ENCODE assay signal across 10 cellular contexts in the genomic region with DNA sequence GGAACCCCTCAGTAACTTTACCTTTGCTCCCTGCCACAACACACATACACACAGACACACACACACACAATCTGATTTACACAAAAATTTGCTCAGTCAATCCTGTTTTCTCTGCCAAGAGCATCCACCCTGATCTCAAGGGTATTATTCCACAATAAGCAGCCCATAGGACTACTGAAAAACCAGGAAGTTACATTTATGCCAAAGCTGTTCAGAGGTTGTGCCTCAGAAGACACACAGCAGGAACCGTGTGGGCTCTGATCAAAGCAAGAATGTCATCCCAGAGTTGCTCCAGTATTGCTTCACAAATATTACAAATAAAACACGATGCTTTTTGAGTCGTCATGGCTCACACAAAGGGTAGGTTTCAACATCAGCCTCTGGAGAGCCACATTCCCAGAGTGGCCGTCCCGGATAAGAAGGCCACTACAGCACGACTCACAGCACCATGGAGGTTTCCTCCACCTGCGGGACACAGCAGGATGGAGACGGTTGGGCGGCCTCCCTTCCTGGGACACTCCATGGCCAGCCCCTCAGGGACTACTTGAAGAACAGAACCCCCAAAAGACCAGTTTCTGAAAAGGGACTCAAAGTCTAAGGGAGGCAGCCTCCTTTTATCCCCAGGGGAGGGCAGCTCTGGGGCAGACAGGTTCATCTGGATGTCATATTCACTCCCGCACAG. TPM values are rescaled to one million over a fixed set of nuclear protein-coding genes. Genes with fewer than 3 reads are reported as not detected.
A peak's percentile ranks its signal among the peaks of the same experiment; 100 is the strongest.
DNase-seq lines count a peak whose midpoint lies in the region; ATAC-seq, FAIRE-seq and TF ChIP-seq lines count a peak whose summit lies in the region.
"Had no signal": no experiment of that assay in that cellular context is flagged by ENCODE, and none has a peak within 500 bp of the region (broad histone marks: within the 10 kb centered on the region; RNA-seq: fewer than 3 reads in every experiment).

No MANE protein-coding gene starts in this region.

- TF ChIP-seq EP300 in GM12878 (IDR thresholded peaks at IDR 0.05; ENCODE audit: borderline replicate concordance in 1 of 2, control insufficient read depth in 1 of 2, low read depth in 2 of 2, low read length in 2 of 2) = no peak

- TF ChIP-seq RAD21 in GM12878 (IDR thresholded peaks at IDR 0.05; ENCODE audit: insufficient read depth, low read depth, low read length) = no peak

- RAD21 ChIA-PET in GM12878 (lab: Charles Lee; ENCODE audit: unreplicated experiment) = no interaction called here

- peak overlapping the region; percentile 96 for H3K9ac ChIP-seq in GM12878 (ENCODE audit: control insufficient read depth, insufficient read depth, low read length)

- SMC1A ChIA-PET in GM12878 (lab: Charles Lee; ENCODE audit: uncharacterized antibody, unreplicated experiment) = interaction anchor here (1.0 to 2.5 kb wide), 3 partner anchors 12 to 15 kb away, joined by 3 to 11 read pairs (median 5); no protein-coding TSS in a partner anchor

- peaks cover 4% of the 10 kb centered on the region for H3K27me3 Mint-ChIP-seq in activated T-helper 2 cell treated with anti-CD3 and anti-CD28 coated beads, Interferon-gamma antibody, Interleukin-2, Interleukin-4, amounts not matched to agents 10 μg/mL and 5 μg/mL and 100 μg/mL, durations not matched to agents 14 hours and 24 hours and 36 hours (ENCODE audit: low read depth)

- ATAC-seq in GM12878 = no peak; the same call in 2 of the 3 replicates
- ATAC-seq in left lung = peak; percentile 30

- FAIRE-seq in GM12878 (lab: Jason Lieb, UNC) = no peak

- POLR2A ChIA-PET in GM12878 (lab: Charles Lee) = no interaction called here

- H3K4me3 ChIP-seq in GM12878 = peak overlapping the region; percentile 83
- H3K4me3 ChIP-seq in left lung = peak overlapping the region in 1 of 2 donors; percentile 67

- H3K4me1 ChIP-seq in GM12878 (ENCODE audit: control insufficient read depth, insufficient read depth, low read length) (peaks cover 18% of the 10 kb centered on the region), left lung (peaks cover 7 to 22% of the 10 kb centered on the region in 2 donors)

- in situ Hi-C loops in GM12878 (cut with MboI) = no loop called here

- no peaks in the 10 kb centered on the region for H3K27me3 ChIP-seq in GM12878 (replicated peaks in 1 of 2; ENCODE audit: control insufficient read depth in 2 of 2, insufficient read depth in 2 of 2, low read length in 1 of 2)
- peaks cover 0 to 13% of the 10 kb centered on the region in 2 donors for H3K27me3 ChIP-seq in left lung

- TF ChIP-seq CTCF in GM12878 (IDR thresholded peaks at IDR 0.05 in 2 of 3, conservative IDR thresholded peaks at IDR 0.05 in 1 of 3; ENCODE audit: control insufficient read depth in 2 of 3, extremely low read depth in 1 of 3, insufficient read depth in 1 of 3, low read depth in 3 of 3, low read length in 3 of 3) = no peak
- TF ChIP-seq CTCF in left lung (IDR thresholded peaks at IDR 0.05) = no peak

- intact Hi-C loops in GM12878 (cut with micrococcal nuclease; ENCODE audit: unreplicated experiment) (no loop called here), left lung (cut with DNase I) (no loop called here)
- intact Hi-C loops in activated T-helper 2 cell treated with anti-CD3 and anti-CD28 coated beads, Interferon-gamma antibody, Interleukin-2, Interleukin-4, amounts not matched to agents 10 μg/mL and 5 μg/mL and 100 μg/mL, durations not matched to agents 14 hours and 24 hours and 36 hours (cut with micrococcal nuclease) = no loop called here

- H3K27ac ChIP-seq in GM12878 (ENCODE audit: control insufficient read depth, insufficient read depth) = no peak overlapping the region
- H3K27ac ChIP-seq in left lung = peak overlapping the region in 1 of 2 donors; percentile 38

- TF ChIP-seq POLR2A in GM12878 (IDR thresholded peaks at IDR 0.05; ENCODE audit: low read depth, low read length) = no peak

- no TSS peak for BruUV-seq in GM12878 (replicated peaks; lab: Mats Ljungman, UMichigan)

- CTCF ChIA-PET in GM12878 (lab: Yijun Ruan, JAX) = interaction anchor here (0.9 to 4.0 kb wide), 3 partner anchors 14 to 22 kb away, joined by 3 to 42 read pairs (median 4); a partner anchor contains a TSS

- peak overlapping the region; percentile 97 for H3K4me2 ChIP-seq in GM12878 (ENCODE audit: control insufficient read depth, insufficient read depth)

- H3K9me3 ChIP-seq in GM12878 (replicated peaks; ENCODE audit: control insufficient read depth, insufficient read depth, low read length) (no peaks in the 10 kb centered on the region), left lung (no peaks in the 10 kb centered on the region)

- H3K4me1 Mint-ChIP-seq in activated T-helper 2 cell treated with anti-CD3 and anti-CD28 coated beads, Interferon-gamma antibody, Interleukin-2, Interleukin-4, amounts not matched to agents 10 μg/mL and 5 μg/mL and 100 μg/mL, durations not matched to agents 14 hours and 24 hours and 36 hours (ENCODE audit: low read depth) = peaks cover 16% of the 10 kb centered on the region

- H3K9me3 Mint-ChIP-seq in activated T-helper 2 cell treated with anti-CD3 and anti-CD28 coated beads, Interferon-gamma antibody, Interleukin-2, Interleukin-4, amounts not matched to agents 10 μg/mL and 5 μg/mL and 100 μg/mL, durations not matched to agents 14 hours and 24 hours and 36 hours = no peaks in the 10 kb centered on the region

- H3K36me3 ChIP-seq in GM12878 (ENCODE audit: control insufficient read depth in 2 of 2, insufficient read depth in 2 of 2, low read length in 1 of 2) (no peaks in the 10 kb centered on the region; a peak in 1 of 4 replicates), left lung (no peaks in the 10 kb centered on the region)

- H3K79me2 ChIP-seq in GM12878 (ENCODE audit: control insufficient read depth, insufficient read depth, low read length) = peaks cover 29% of the 10 kb centered on the region

- H4K20me1 ChIP-seq in GM12878 (ENCODE audit: control insufficient read depth, insufficient read depth) = no peaks in the 10 kb centered on the region

- no peak overlapping the region for H3K27ac Mint-ChIP-seq in activated T-helper 2 cell treated with anti-CD3 and anti-CD28 coated beads, Interferon-gamma antibody, Interleukin-2, Interleukin-4, amounts not matched to agents 10 μg/mL and 5 μg/mL and 100 μg/mL, durations not matched to agents 14 hours and 24 hours and 36 hours

- DNase-seq in A172 (ENCODE audit: low spot score) (peak; percentile 31), HCEC 1CT (peak; percentile 54), GM12878 (ENCODE audit: low read depth, low spot score) (no peak), left lung (no peak), NCI-H2171 treated with DMSO at 0.1 percent for 48 hours (lab: John Stamatoyannopoulos, UW) (no peak), UCSD-AML1 (lab: John Stamatoyannopoulos, UW; ENCODE audit: unreplicated experiment) (no peak), cerebellum (ENCODE audit: low spot score) (no peak)
- DNase-seq in activated T-helper 2 cell treated with anti-CD3 and anti-CD28 coated beads, Interferon-gamma antibody, Interleukin-2, Interleukin-4, amounts not matched to agents 10 μg/mL and 5 μg/mL and 100 μg/mL, durations not matched to agents 14 hours and 24 hours and 36 hours (ENCODE audit: low spot score) = no peak
- DNase-seq: COR-L47, NCI-H2029 treated with DMSO at 0.1 percent for 48 hours had no signal

- no peak overlapping the region for H2AFZ ChIP-seq in GM12878 (ENCODE audit: control insufficient read depth, low read depth, low read length)

- no peak overlapping the region for H3K4me3 Mint-ChIP-seq in activated T-helper 2 cell treated with anti-CD3 and anti-CD28 coated beads, Interferon-gamma antibody, Interleukin-2, Interleukin-4, amounts not matched to agents 10 μg/mL and 5 μg/mL and 100 μg/mL, durations not matched to agents 14 hours and 24 hours and 36 hours (ENCODE audit: low read depth)

- WGBS in GM12878 (ENCODE audit: insufficient coverage, insufficient replicate concordance, low lambda C conversion rate, missing lambda C conversion rate) = 93% methylated on average over 10 of the region's 10 CpGs

- peaks cover 9% of the 10 kb centered on the region for H3K36me3 Mint-ChIP-seq in activated T-helper 2 cell treated with anti-CD3 and anti-CD28 coated beads, Interferon-gamma antibody, Interleukin-2, Interleukin-4, amounts not matched to agents 10 μg/mL and 5 μg/mL and 100 μg/mL, durations not matched to agents 14 hours and 24 hours and 36 hours (ENCODE audit: low read depth)

RNA-seq across cellular contexts. Expression of a gene that starts 1.6 kb away (rescaled TPM):
- total RNA-seq in A172 (2014; rRNA removed; shearing (Covaris generic)) = 15.3 and 16.3 TPM in 2 replicates
- 10.6 and 10.7 TPM in 2 replicates for total RNA-seq in GM12878 (2013; cell fraction: nucleolus; rRNA removed)
- total RNA-seq in GM12878 (2014; rRNA removed) (13.7 and 14.6 TPM in 2 replicates), GM12878 (2014; rRNA removed; fragmentation: Illumina TruSeq; extraction: Trizol) (12.1 and 12.6 TPM in 2 replicates), GM12878 (2021) (20.4 and 20.5 TPM in 2 replicates), left lung (10 to 100 TPM; 16.1 to 17.5 TPM), cerebellum (1.4 TPM)
- 6.9 TPM for polyA plus RNA-seq in GM12878 (2011; ENCODE audit: low read depth)
- polyA plus RNA-seq in GM12878 (2011; rRNA removed) (11.7 and 17.5 TPM in 2 replicates), GM12878 (2014; fragmentation: Illumina TruSeq; extraction: Trizol) (5.7 and 12.2 TPM in 2 replicates), GM12878 (2014; fragmentation: Nextera tagmentation; extraction: Ambion mirVana) (1 to 10 TPM; 4.5 to 8.0 TPM), GM12878 (2014; rRNA removed) (20.3 and 24.5 TPM in 2 replicates), GM12878 (2016; fragmentation: Nextera tagmentation; extraction: Ambion mirVana) (10 to 100 TPM; 26.8 to 30.8 TPM)
- polyA plus RNA-seq in GM12878 (2011; cell fraction: cytosol; rRNA removed) = 22.9 and 28.1 TPM in 2 replicates
- polyA plus RNA-seq in GM12878 (2011; cell fraction: nucleus; rRNA removed) = 16.8 and 18.6 TPM in 2 replicates
- polyA plus RNA-seq in GM12878 (2012) = 13.4 and 14.1 TPM in 2 replicates
- 10.3 and 17.0 TPM in 2 replicates for polyA minus RNA-seq in GM12878 (2011; rRNA and poly(A)+ RNA removed)
- polyA minus RNA-seq in GM12878 (2011; cell fraction: cytosol; rRNA and poly(A)+ RNA removed) = 5.7 and 10.8 TPM in 2 replicates
- polyA minus RNA-seq in GM12878 (2011; cell fraction: nucleus; rRNA and poly(A)+ RNA removed) = 4.4 and 7.7 TPM in 2 replicates
- total RNA-seq in activated T-helper 2 cell treated with anti-CD3 and anti-CD28 coated beads, Interferon-gamma antibody, Interleukin-2, Interleukin-4, amounts not matched to agents 10 μg/mL and 5 μg/mL and 100 μg/mL, durations not matched to agents 14 hours and 24 hours and 36 hours = 9.5 and 11.6 TPM in 2 replicates

RNA-seq across cellular contexts. Expression of a gene that starts 15.5 kb away (rescaled TPM):
- total RNA-seq in A172 (2014; rRNA removed; shearing (Covaris generic)) = 16.8 and 19.1 TPM in 2 replicates
- total RNA-seq in GM12878 (2013; cell fraction: nucleolus; rRNA removed) = 14.2 and 15.7 TPM in 2 replicates
- total RNA-seq in GM12878 (2014; rRNA removed) (18.9 and 19.4 TPM in 2 replicates), GM12878 (2014; rRNA removed; fragmentation: Illumina TruSeq; extraction: Trizol) (8.1 and 8.7 TPM in 2 replicates), GM12878 (2021) (20.0 and 21.4 TPM in 2 replicates), left lung (10 to 100 TPM; 11.3 to 14.5 TPM), cerebellum (8.5 TPM)
- polyA plus RNA-seq in GM12878 (2011; ENCODE audit: low read depth) = 5.0 TPM
- polyA plus RNA-seq in GM12878 (2011; rRNA removed) (3.5 and 5.6 TPM in 2 replicates), GM12878 (2014; fragmentation: Illumina TruSeq; extraction: Trizol) (4.7 and 8.6 TPM in 2 replicates), GM12878 (2014; fragmentation: Nextera tagmentation; extraction: Ambion mirVana) (1 to 10 TPM; 1.9 to 4.5 TPM), GM12878 (2014; rRNA removed) (16.7 and 17.4 TPM in 2 replicates), GM12878 (2016; fragmentation: Nextera tagmentation; extraction: Ambion mirVana) (10 to 100 TPM; 15.2 to 18.8 TPM)
- polyA plus RNA-seq in GM12878 (2011; cell fraction: cytosol; rRNA removed) = 6.1 and 8.6 TPM in 2 replicates
- polyA plus RNA-seq in GM12878 (2011; cell fraction: nucleus; rRNA removed) = 40.7 and 42.7 TPM in 2 replicates
- 7.3 and 9.9 TPM in 2 replicates for polyA plus RNA-seq in GM12878 (2012)
- 4.2 and 6.1 TPM in 2 replicates for polyA minus RNA-seq in GM12878 (2011; rRNA and poly(A)+ RNA removed)
- polyA minus RNA-seq in GM12878 (2011; cell fraction: cytosol; rRNA and poly(A)+ RNA removed) = 2.7 and 2.9 TPM in 2 replicates
- polyA minus RNA-seq in GM12878 (2011; cell fraction: nucleus; rRNA and poly(A)+ RNA removed) = 8.0 and 12.7 TPM in 2 replicates
- 12.5 and 13.6 TPM in 2 replicates for total RNA-seq in activated T-helper 2 cell treated with anti-CD3 and anti-CD28 coated beads, Interferon-gamma antibody, Interleukin-2, Interleukin-4, amounts not matched to agents 10 μg/mL and 5 μg/mL and 100 μg/mL, durations not matched to agents 14 hours and 24 hours and 36 hours

RNA-seq across cellular contexts. Expression of a gene that starts 39.3 kb away (rescaled TPM):
- total RNA-seq in A172 (2014; rRNA removed; shearing (Covaris generic)) = 102 and 104 TPM in 2 replicates
- total RNA-seq in GM12878 (2013; cell fraction: nucleolus; rRNA removed) = 36.4 and 40.0 TPM in 2 replicates
- total RNA-seq in GM12878 (2014; rRNA removed) (45.4 and 60.3 TPM in 2 replicates), GM12878 (2014; rRNA removed; fragmentation: Illumina TruSeq; extraction: Trizol) (52.7 and 54.7 TPM in 2 replicates), GM12878 (2021) (77.3 and 81.3 TPM in 2 replicates), left lung (100 to 1,000 TPM; 165 to 219 TPM), cerebellum (98.9 TPM)
- 31.2 TPM for polyA plus RNA-seq in GM12878 (2011; ENCODE audit: low read depth)
- polyA plus RNA-seq in GM12878 (2011; rRNA removed) (85.0 and 101 TPM in 2 replicates), GM12878 (2014; fragmentation: Illumina TruSeq; extraction: Trizol) (54.8 and 55.6 TPM in 2 replicates), GM12878 (2014; fragmentation: Nextera tagmentation; extraction: Ambion mirVana) (10 to 100 TPM; 69.4 to 81.1 TPM), GM12878 (2014; rRNA removed) (29.3 and 33.2 TPM in 2 replicates), GM12878 (2016; fragmentation: Nextera tagmentation; extraction: Ambion mirVana) (10 to 100 TPM; 58.0 to 62.2 TPM)
- 21.4 and 21.6 TPM in 2 replicates for polyA plus RNA-seq in GM12878 (2011; cell fraction: cytosol; rRNA removed)
- 17.8 and 20.3 TPM in 2 replicates for polyA plus RNA-seq in GM12878 (2011; cell fraction: nucleus; rRNA removed)
- 32.0 and 39.5 TPM in 2 replicates for polyA plus RNA-seq in GM12878 (2012)
- 40.6 and 76.1 TPM in 2 replicates for polyA minus RNA-seq in GM12878 (2011; rRNA and poly(A)+ RNA removed)
- 18.6 and 25.1 TPM in 2 replicates for polyA minus RNA-seq in GM12878 (2011; cell fraction: cytosol; rRNA and poly(A)+ RNA removed)
- polyA minus RNA-seq in GM12878 (2011; cell fraction: nucleus; rRNA and poly(A)+ RNA removed) = 10.0 and 14.1 TPM in 2 replicates
- 115 and 129 TPM in 2 replicates for total RNA-seq in activated T-helper 2 cell treated with anti-CD3 and anti-CD28 coated beads, Interferon-gamma antibody, Interleukin-2, Interleukin-4, amounts not matched to agents 10 μg/mL and 5 μg/mL and 100 μg/mL, durations not matched to agents 14 hours and 24 hours and 36 hours

Comparison
In these comparisons a context has a peak if more than half of its experiments do, and no peak if none do; other contexts are left out.
1. DNase-seq: peak in A172 (single experiment) and HCEC 1CT (single experiment); none in GM12878 (single experiment), left lung (0 of 2), NCI-H2171 treated with DMSO at 0.1 percent for 48 hours (single experiment), UCSD-AML1 (single experiment), activated T-helper 2 cell treated with anti-CD3 and anti-CD28 coated beads, Interferon-gamma antibody, Interleukin-2, Interleukin-4, amounts not matched to agents 10 μg/mL and 5 μg/mL and 100 μg/mL, durations not matched to agents 14 hours and 24 hours and 36 hours (single experiment) and cerebellum (single experiment).